In genomic region chr7:91798425-91798824, GRCh38 we compare ENCODE assay signal across 27 cellular contexts.
"Had no signal": no experiment of that assay in that cellular context is flagged by ENCODE, and none has a peak within 500 bp of the region (broad histone marks: within the 10 kb centered on the region; RNA-seq: fewer than 3 reads in every experiment).

No MANE protein-coding gene starts in this region.

- H3K4me3 ChIP-seq: ovary, psoas muscle, right lobe of liver, sigmoid colon, stomach, thoracic aorta, thyroid gland, tibial nerve, upper lobe of left lung, vagina had no signal

- H3K79me2 ChIP-seq: parathyroid adenoma had no signal

- H3K9ac ChIP-seq: parathyroid adenoma had no signal

- H3K27ac ChIP-seq: ovary, parathyroid adenoma, psoas muscle, right lobe of liver, sigmoid colon, stomach, thoracic aorta, thyroid gland, tibial nerve, upper lobe of left lung, vagina had no signal

- H2AFZ ChIP-seq: parathyroid adenoma had no signal

- H3K9me3 ChIP-seq: ovary, psoas muscle, right lobe of liver, sigmoid colon, stomach, thoracic aorta, thyroid gland, upper lobe of left lung, vagina had no signal

- FAIRE-seq: small intestine, urothelium cell line had no signal

- ATAC-seq: naive thymus-derived CD8-positive, alpha-beta T cell; natural killer cell treated with Interleukin-12 subunit alpha and Interleukin-12 subunit beta and Interleukin-15 and Interleukin-18, amount 100 ng/mL, for 72 hours; psoas muscle; right cardiac atrium; right lobe of liver; stimulated activated effector memory CD8-positive, alpha-beta T cell treated with anti-CD3 and anti-CD28 coated beads, Interleukin-12 subunit alpha, Interleukin-12 subunit beta, amount 100 ng/mL, for 72 hours; stimulated activated naive B cell treated with anti-CD40 and anti-IgM and Interleukin-4, amounts not matched to agents 10 μg/mL and 1 μg/mL and 100 μg/mL, for 72 hours had no signal

- DNase-seq: naive thymus-derived CD8-positive, alpha-beta T cell; nephron progenitor cell; occipital lobe; ovary; posterior cingulate gyrus; psoas muscle; right cardiac atrium; right lobe of liver; sigmoid colon; small intestine; stimulated activated CD4-positive, alpha-beta T cell treated with anti-CD3 and anti-CD28 coated beads, Interleukin-15, amount 100 ng/mL, for 24 hours; stimulated activated CD4-positive, alpha-beta T cell treated with anti-CD3 and anti-CD28 coated beads, Interleukin-2, amount 100 ng/mL, for 24 hours; stimulated activated CD4-positive, alpha-beta T cell treated with anti-CD3 and anti-CD28 coated beads, Interleukin-2, amount 100 ng/mL, for 48 hours; stimulated activated CD4-positive, alpha-beta T cell treated with anti-CD3 and anti-CD28 coated beads, Interleukin-4, amount 100 ng/mL, for 24 hours; stimulated activated naive B cell treated with anti-CD40 and anti-IgM and Interleukin-4, amounts not matched to agents 10 μg/mL and 1 μg/mL and 100 μg/mL, for 72 hours; stimulated activated naive CD4-positive, alpha-beta T cell treated with Interleukin-2 at 50 U/mL for 16 hours; stomach; thyroid gland; trophoblast cell; upper lobe of left lung had no signal

- H3K4me1 ChIP-seq: parathyroid adenoma, psoas muscle, right lobe of liver, sigmoid colon, stomach, thyroid gland, tibial nerve, upper lobe of left lung, vagina had no signal

- H3K36me3 ChIP-seq: ovary, right lobe of liver, sigmoid colon, thoracic aorta, thyroid gland, upper lobe of left lung, vagina had no signal

- H3K27me3 ChIP-seq: ovary, right lobe of liver, sigmoid colon, stomach, thyroid gland, tibial nerve, upper lobe of left lung, vagina had no signal
